In genomic region chr17:64984776-64985521, GRCh38 we compare ENCODE assay signal across 8 cellular contexts.
DNase-seq lines count a peak whose midpoint lies in the region; ATAC-seq and TF ChIP-seq lines count a peak whose summit lies in the region.

No MANE protein-coding gene starts in this region.

- H3K9me3 Mint-ChIP-seq in activated CD4-positive, alpha-beta memory T cell treated with anti-CD3 and anti-CD28 coated beads, Interleukin-2, amount 10 ng/mL, durations not matched to agents 7 days and 5 days, result peaks cover 8% of the 10 kb centered on the region

- H3K4me3 ChIP-seq in esophagus squamous epithelium, result no peak overlapping the region

- CTCF ChIA-PET in activated CD4-positive, alpha-beta memory T cell treated with anti-CD3 and anti-CD28 coated beads, Interleukin-2, amount 10 ng/mL, durations not matched to agents 7 days and 5 days (lab: Charles Lee), result interaction anchor here (0.6 to 2.3 kb wide), 10 partner anchors 11 to 289 kb away, joined by 3 to 21 read pairs (median 4); partner anchors contain the start of genes GNA13 and RGS9

- H3K27me3 Mint-ChIP-seq in activated CD4-positive, alpha-beta memory T cell treated with anti-CD3 and anti-CD28 coated beads, Interleukin-2, amount 10 ng/mL, durations not matched to agents 7 days and 5 days, result no peaks in the 10 kb centered on the region

- no peak for ATAC-seq in HG03039 (IDR thresholded peaks at IDR 0.05; ENCODE audit: unreplicated experiment)

- peak overlapping the region; percentile 70 for H3K4me3 Mint-ChIP-seq in activated CD4-positive, alpha-beta memory T cell treated with anti-CD3 and anti-CD28 coated beads, Interleukin-2, amount 10 ng/mL, durations not matched to agents 7 days and 5 days

- no peak for TF ChIP-seq POLR2A in esophagus squamous epithelium (IDR thresholded peaks at IDR 0.05)

- H3K36me3 Mint-ChIP-seq in activated CD4-positive, alpha-beta memory T cell treated with anti-CD3 and anti-CD28 coated beads, Interleukin-2, amount 10 ng/mL, durations not matched to agents 7 days and 5 days (ENCODE audit: low read depth), result peaks cover 15% of the 10 kb centered on the region

- no peaks in the 10 kb centered on the region for H3K9me3 ChIP-seq in esophagus squamous epithelium

- POLR2A ChIA-PET in activated CD4-positive, alpha-beta memory T cell treated with anti-CD3 and anti-CD28 coated beads, Interleukin-2, amount 10 ng/mL, durations not matched to agents 7 days and 5 days (lab: Charles Lee), result interaction anchor here (0.5 to 4.2 kb wide), 37 partner anchors 10 to 1375 kb away, joined by 3 to 165 read pairs (median 6); partner anchors contain the start of genes CEP95, DDX5, GNA13 and LRRC37A3

- peak overlapping the region; percentile 73 to 88 (median 85) for H3K27ac ChIP-seq in esophagus squamous epithelium

- H3K27me3 ChIP-seq in esophagus squamous epithelium, result no peaks in the 10 kb centered on the region

- WGBS in esophagus squamous epithelium, 2 donors, result 43 to 47% methylated on average over 7 of the region's 7 CpGs

- peak overlapping the region; percentile 98 for H3K27ac Mint-ChIP-seq in activated CD4-positive, alpha-beta memory T cell treated with anti-CD3 and anti-CD28 coated beads, Interleukin-2, amount 10 ng/mL, durations not matched to agents 7 days and 5 days

- intact Hi-C loops in esophagus squamous epithelium (cut with DNase I), result loop anchor here (10.0 kb wide), 1 partner anchor 70 kb away; the partner anchor contains the start of gene GNA13

- no peaks in the 10 kb centered on the region for H3K36me3 ChIP-seq in esophagus squamous epithelium

- TF ChIP-seq CTCF in esophagus squamous epithelium (IDR thresholded peaks at IDR 0.05), result no peak

- peaks cover 57% of the 10 kb centered on the region for H3K4me1 Mint-ChIP-seq in activated CD4-positive, alpha-beta memory T cell treated with anti-CD3 and anti-CD28 coated beads, Interleukin-2, amount 10 ng/mL, durations not matched to agents 7 days and 5 days

- DNase-seq in NCI-H526 (lab: John Stamatoyannopoulos, UW), result peak; percentile 17 to 23
- DNase-seq in NCI-H526 treated with DMSO at 0.1 percent for 48 hours (lab: John Stamatoyannopoulos, UW), result no peak
- DNase-seq in activated CD4-positive, alpha-beta memory T cell treated with anti-CD3 and anti-CD28 coated beads, Interleukin-2, amount 10 ng/mL, durations not matched to agents 7 days and 5 days, result peak; percentile 71
- DNase-seq in esophagus squamous epithelium (lab: John Stamatoyannopoulos, UW), result no peak
- DNase-seq in stimulated activated CD4-positive, alpha-beta T cell treated with anti-CD3 and anti-CD28 coated beads, Interleukin-2, amount 100 ng/mL, for 4 hours (ENCODE audit: low read depth), result peak; percentile 56
- no peak for DNase-seq in NCI-H2171 (lab: John Stamatoyannopoulos, UW)
- no peak for DNase-seq in NCI-H69 (lab: John Stamatoyannopoulos, UW)

- peaks cover 9 to 51% (median 35%) of the 10 kb centered on the region in 3 donors for H3K4me1 ChIP-seq in esophagus squamous epithelium

Comparison
In these comparisons a context has a peak if more than half of its experiments do, and no peak if none do; other contexts are left out.
1. DNase-seq: peak in NCI-H526 (2 of 2), activated CD4-positive, alpha-beta memory T cell treated with anti-CD3 and anti-CD28 coated beads, Interleukin-2, amount 10 ng/mL, durations not matched to agents 7 days and 5 days (single experiment) and stimulated activated CD4-positive, alpha-beta T cell treated with anti-CD3 and anti-CD28 coated beads, Interleukin-2, amount 100 ng/mL, for 4 hours (single experiment); none in NCI-H526 treated with DMSO at 0.1 percent for 48 hours (single experiment), esophagus squamous epithelium (single experiment), NCI-H2171 (single experiment) and NCI-H69 (single experiment).